In genomic region chr5:145887976-145888574, GRCh38 we compare ENCODE assay signal across 9 cellular contexts. TPM values are rescaled to one million over a fixed set of nuclear protein-coding genes. Genes with fewer than 3 reads are reported as not detected.
A peak's percentile ranks its signal among the peaks of the same experiment; 100 is the strongest.
DNase-seq lines count a peak whose midpoint lies in the region; ATAC-seq and TF ChIP-seq lines count a peak whose summit lies in the region.
"Had no signal": no experiment of that assay in that cellular context is flagged by ENCODE, and none has a peak within 500 bp of the region (broad histone marks: within the 10 kb centered on the region; RNA-seq: fewer than 3 reads in every experiment).

No MANE protein-coding gene starts in this region.

- no peaks in the 10 kb centered on the region for H3K79me2 ChIP-seq in mesendoderm (ENCODE audit: control insufficient read depth, insufficient read depth, low read length)

- no peak overlapping the region for H3K18ac ChIP-seq in mesendoderm (ENCODE audit: low read length)

- DNase-seq in AG04450 (ENCODE audit: low read depth, low spot score), result no peak
- DNase-seq in NCI-H510A treated with DMSO at 0.1 percent for 48 hours (lab: John Stamatoyannopoulos, UW), result peak; percentile 13
- no peak for DNase-seq in coronary artery (ENCODE audit: low spot score)
- peak; percentile 75 for DNase-seq in mesendoderm
- no peak for DNase-seq in T-cell

- H3K9me3 ChIP-seq in AG04450 (ENCODE audit: control insufficient read depth, insufficient read depth, low read length), result peaks cover 4% of the 10 kb centered on the region

- H2BK120ac ChIP-seq in mesendoderm (ENCODE audit: low read depth, low read length), result no peak overlapping the region

- H3K56ac ChIP-seq in mesendoderm (ENCODE audit: low read length), result no peak overlapping the region

- no peaks in the 10 kb centered on the region for H3K36me3 Mint-ChIP-seq in T-cell

- H3K4me2 ChIP-seq in mesendoderm (ENCODE audit: low read length), result no peak overlapping the region

- CTCF ChIA-PET in AG04450 (lab: Charles Lee) (interaction anchor here (0.6 to 3.7 kb wide), 49 partner anchors 10 to 1684 kb away, joined by 3 to 31 read pairs (median 5); partner anchors contain the start of gene GRXCR2), T-cell (lab: Charles Lee) (no interaction called here)

- TF ChIP-seq CTCF in AG04450 (IDR thresholded peaks at IDR 0.05; ENCODE audit: low read depth, low read length) (peak; percentile 93), coronary artery (IDR thresholded peaks at IDR 0.05) (peak; percentile 20)

- H3K4me3 Mint-ChIP-seq in T-cell, result no peak overlapping the region
- H3K4me3 Mint-ChIP-seq: dendritic cell treated with granulocyte-macrophage colony-stimulating factor and Interleukin-4, amounts not matched to agents 40 ng/mL and 50 ng/mL, for 4 days had no signal

- no peaks in the 10 kb centered on the region for H3K4me1 ChIP-seq in mesendoderm (ENCODE audit: control insufficient read depth, low read depth, low read length)

- H4K5ac ChIP-seq in mesendoderm (ENCODE audit: low read length), result no peak overlapping the region

- H3K4me1 Mint-ChIP-seq in T-cell, result no peaks in the 10 kb centered on the region

- H3K4ac ChIP-seq in mesendoderm (ENCODE audit: low read depth, low read length), result no peak overlapping the region

- H3K4me3 ChIP-seq in AG04450 (ENCODE audit: low read depth, low read length) (no peak overlapping the region), coronary artery (no peak overlapping the region), mesendoderm (ENCODE audit: low read length) (no peak overlapping the region)

- H2BK15ac ChIP-seq in mesendoderm (replicated peaks; ENCODE audit: low read depth), result no peak overlapping the region

- H3K27ac Mint-ChIP-seq in T-cell, result no peak overlapping the region
- H3K27ac Mint-ChIP-seq: dendritic cell treated with granulocyte-macrophage colony-stimulating factor and Interleukin-4, amounts not matched to agents 40 ng/mL and 50 ng/mL, for 4 days had no signal

- ATAC-seq in GM19372 (IDR thresholded peaks at IDR 0.05; ENCODE audit: low read depth, unreplicated experiment) (peak; percentile 54), T-cell (replicated peaks in 1 of 4) (no peak), GM21360 (IDR thresholded peaks at IDR 0.05; ENCODE audit: unreplicated experiment) (no peak), GM19023 (IDR thresholded peaks at IDR 0.05; ENCODE audit: unreplicated experiment) (no peak)

- peaks cover 7 to 10% of the 10 kb centered on the region in 2 donors for H3K27me3 Mint-ChIP-seq in T-cell
- H3K27me3 Mint-ChIP-seq: dendritic cell treated with granulocyte-macrophage colony-stimulating factor and Interleukin-4, amounts not matched to agents 40 ng/mL and 50 ng/mL, for 4 days had no signal

- no CpG with 5 or more reads among the region's 5 CpGs for WGBS in mesendoderm (ENCODE audit: extremely low coverage, insufficient coverage, low lambda C conversion rate)

- H3K27ac ChIP-seq in AG04450 (ENCODE audit: low read depth, low read length), result no peak overlapping the region
- H3K27ac ChIP-seq in coronary artery, result no peak overlapping the region
- H3K27ac ChIP-seq in mesendoderm (ENCODE audit: low read depth, low read length), result no peak overlapping the region

- H2AK5ac ChIP-seq in mesendoderm (ENCODE audit: low read length), result no peak overlapping the region

- H3K23ac ChIP-seq in mesendoderm (ENCODE audit: low read length), result no peak overlapping the region

- no peak overlapping the region for H2BK5ac ChIP-seq in mesendoderm (ENCODE audit: low read length)

- peaks cover 0 to 12% (median 4%) of the 10 kb centered on the region in 3 donors for H3K9me3 Mint-ChIP-seq in T-cell

- H3K27me3 ChIP-seq in AG04450 (ENCODE audit: control insufficient read depth, insufficient read depth, low read length) (no peaks in the 10 kb centered on the region), mesendoderm (ENCODE audit: insufficient read depth, low read length, poor library complexity) (no peaks in the 10 kb centered on the region)

- H3K9ac ChIP-seq in mesendoderm (ENCODE audit: low read length), result no peak overlapping the region

- POLR2A ChIA-PET in AG04450 (lab: Yijun Ruan, JAX) (interaction anchor here (0.6 kb wide), 1 partner anchor 978 kb away, joined by 3 read pairs; no protein-coding TSS in a partner anchor), T-cell (lab: Charles Lee) (no interaction called here)

- no peaks in the 10 kb centered on the region for H3K79me1 ChIP-seq in mesendoderm (ENCODE audit: low read length)

- H3K36me3 ChIP-seq in mesendoderm (ENCODE audit: control insufficient read depth, insufficient read depth, low read length), result no peaks in the 10 kb centered on the region

- no peak overlapping the region for H4K8ac ChIP-seq in mesendoderm (ENCODE audit: low read depth, low read length)

RNA-seq across cellular contexts. Expression of gene GRXCR2, which starts 15.3 kb away (rescaled TPM):
- polyA plus RNA-seq in AG04450 (2011; rRNA removed), result not detected in 2 replicates
- polyA minus RNA-seq in AG04450 (2011; rRNA and poly(A)+ RNA removed), result not detected in 2 replicates
- polyA plus RNA-seq in mesendoderm (2013, experiment 1 of 2), result 0.01 TPM
- not detected for polyA plus RNA-seq in mesendoderm (2013, experiment 2 of 2)
- not detected for total RNA-seq in T-cell

RNA-seq across cellular contexts. Expression of gene SH3RF2, which starts 48.3 kb away (rescaled TPM):
- polyA plus RNA-seq in AG04450 (2011; rRNA removed), result 0.87 and 1.1 TPM in 2 replicates
- 1.8 TPM in 2 replicates for polyA minus RNA-seq in AG04450 (2011; rRNA and poly(A)+ RNA removed)
- polyA plus RNA-seq in mesendoderm (2013, experiment 1 of 2), result 3.0 TPM
- polyA plus RNA-seq in mesendoderm (2013, experiment 2 of 2), result 3.5 TPM
- under 1 TPM in 4 of 5 donors, not detected in 1; 0.26 to 0.75 (median 0.37) TPM for total RNA-seq in T-cell

RNA-seq across cellular contexts. Expression of gene PRELID2, which starts 52.9 kb away (rescaled TPM):
- 3.9 and 5.4 TPM in 2 replicates for polyA plus RNA-seq in AG04450 (2011; rRNA removed)
- polyA minus RNA-seq in AG04450 (2011; rRNA and poly(A)+ RNA removed), result 11.2 and 13.1 TPM in 2 replicates
- 4.7 TPM for polyA plus RNA-seq in mesendoderm (2013, experiment 1 of 2)
- 4.5 TPM for polyA plus RNA-seq in mesendoderm (2013, experiment 2 of 2)
- total RNA-seq in T-cell, result 1 to 10 TPM in 2 of 5 donors, under 1 TPM in 3; 0.23 to 1.9 (median 0.69) TPM

Comparison
In these comparisons a context has a peak if more than half of its experiments do, and no peak if none do; other contexts are left out.
1. DNase-seq: peak in NCI-H510A treated with DMSO at 0.1 percent for 48 hours (single experiment) and mesendoderm (single experiment); none in AG04450 (single experiment), coronary artery (single experiment) and T-cell (0 of 34).